ENCODE assay signal across 1 cellular context in genomic region chr19:35281303-35281702, GRCh38.
TF ChIP-seq lines count a peak whose summit lies in the region.

No MANE protein-coding gene starts in this region.

TF ChIP-seq in endothelial cell of umbilical vein, 7 proteins besides CTCF, POLR2A, EP300 and RAD21:
- no peak for TF ChIP-seq POLR2AphosphoS5 (IDR thresholded peaks at IDR 0.05; ENCODE audit: insufficient read depth, low read depth, low read length)
- TF ChIP-seq EZH2 (IDR thresholded peaks at IDR 0.05; ENCODE audit: borderline replicate concordance, low read depth, low read length, severe bottlenecking) = no peak
- TF ChIP-seq FOS (IDR thresholded peaks at IDR 0.05; ENCODE audit: borderline replicate concordance, insufficient read depth, low read length) = no peak
- TF ChIP-seq MYC (IDR thresholded peaks at IDR 0.05; ENCODE audit: low read depth, low read length) = no peak
- TF ChIP-seq GATA2 (IDR thresholded peaks at IDR 0.05; ENCODE audit: insufficient read depth, insufficient read length, low read depth, low read length) = no peak
- no peak for TF ChIP-seq JUN (IDR thresholded peaks at IDR 0.05; ENCODE audit: borderline replicate concordance, insufficient read depth, insufficient read length, low read depth)
- no peak for TF ChIP-seq MAX (IDR thresholded peaks at IDR 0.05; ENCODE audit: insufficient read depth, insufficient read length)
